Comparison of ENCODE assay signal across 18 cellular contexts in genomic region chr4:155248002-155248896, GRCh38. TPM values are rescaled to one million over a fixed set of nuclear protein-coding genes. Genes with fewer than 3 reads are reported as not detected.
A peak's percentile ranks its signal among the peaks of the same experiment; 100 is the strongest.
DNase-seq lines count a peak whose midpoint lies in the region; ATAC-seq and TF ChIP-seq lines count a peak whose summit lies in the region.
"Had no signal": no experiment of that assay in that cellular context is flagged by ENCODE, and none has a peak within 500 bp of the region (broad histone marks: within the 10 kb centered on the region; RNA-seq: fewer than 3 reads in every experiment).

No MANE protein-coding gene starts in this region.

- H2AK5ac ChIP-seq in H9 (ENCODE audit: insufficient read length, low read length) = no peak overlapping the region

- no peak overlapping the region for H2BK5ac ChIP-seq in H9 (ENCODE audit: insufficient read length, low read length)

- H2BK120ac ChIP-seq in H9 (ENCODE audit: low read depth, low read length, poor library complexity, severe bottlenecking) = no peak overlapping the region

- TF ChIP-seq CTCF in H9 (conservative IDR thresholded peaks at IDR 0.05) = no peak

- H3K27ac ChIP-seq in H9 (ENCODE audit: insufficient read length, low read depth, low read length) = no peak overlapping the region
- H3K27ac ChIP-seq: KMS-11, left ventricle myocardium inferior had no signal

- H3K4me3 ChIP-seq in NT2/D1 (ENCODE audit: insufficient read length, low read depth) = no peak overlapping the region
- H3K4me3 ChIP-seq: left ventricle myocardium inferior, mucosa of descending colon had no signal

- no peak overlapping the region for H3K23ac ChIP-seq in H9 (ENCODE audit: insufficient read length, low read depth, low read length)

- H2BK12ac ChIP-seq in H9 (ENCODE audit: insufficient read length, low read depth, low read length) = no peak overlapping the region

- no peak overlapping the region for H3K18ac ChIP-seq in H9 (ENCODE audit: insufficient read length, low read depth, low read length)

- no peaks in the 10 kb centered on the region for H3K36me3 ChIP-seq in NT2/D1 (ENCODE audit: insufficient read depth, insufficient read length, low read length)
- H3K36me3 ChIP-seq: left ventricle myocardium inferior had no signal

- no peaks in the 10 kb centered on the region for H3K79me1 ChIP-seq in H9 (ENCODE audit: insufficient read depth, low read depth, low read length, poor library complexity, severe bottlenecking)

- no peak overlapping the region for H3T11ph ChIP-seq in H9 (ENCODE audit: low read length)

- no peaks in the 10 kb centered on the region; the same call in 1 of the 2 replicates for H3K27me3 Mint-ChIP-seq in H9 (ENCODE audit: low read depth)
- H3K27me3 Mint-ChIP-seq: central memory CD8-positive, alpha-beta T cell had no signal

- H4K91ac ChIP-seq in H9 (ENCODE audit: insufficient read length, low read depth, low read length) = no peak overlapping the region

- ATAC-seq in GM21447 (IDR thresholded peaks at IDR 0.05; ENCODE audit: unreplicated experiment) (no peak), GM21825 (IDR thresholded peaks at IDR 0.05; ENCODE audit: unreplicated experiment) (no peak)
- ATAC-seq: mucosa of descending colon; right cardiac atrium; stimulated activated effector memory CD8-positive, alpha-beta T cell treated with anti-CD3 and anti-CD28 coated beads, Interleukin-12 subunit alpha, Interleukin-12 subunit beta, amount 100 ng/mL, for 72 hours had no signal

- H4K5ac ChIP-seq in H9 (ENCODE audit: insufficient read length, low read depth, low read length) = no peak overlapping the region

- DNase-seq in H9 (peak; percentile 50), NT2/D1 (ENCODE audit: low read depth, low spot score) (peak; percentile 5), fibroblast of gingiva (ENCODE audit: low read depth) (peak; percentile 77), retina (peak; percentile 39), NCI-H1092 (lab: John Stamatoyannopoulos, UW) (no peak)
- DNase-seq: COR-L47, DND-41, HFFc6, left ventricle myocardium inferior, mucosa of descending colon, NCI-H1436, right cardiac atrium, RPMI8226 had no signal

- no peak overlapping the region for H3K4me2 ChIP-seq in H9 (ENCODE audit: insufficient read depth, insufficient read length, low read length)
- H3K4me2 ChIP-seq: KMS-11 had no signal

- no peak overlapping the region for H2BK15ac ChIP-seq in H9 (ENCODE audit: low read depth, low read length)

- H4K8ac ChIP-seq in H9 (replicated peaks; ENCODE audit: insufficient read length, low read depth, low read length) = no peak overlapping the region

- no peaks in the 10 kb centered on the region for H4K20me1 ChIP-seq in H9 (ENCODE audit: control insufficient read depth, insufficient read depth, insufficient read length)

- H3K56ac ChIP-seq in H9 (ENCODE audit: insufficient read length, low read depth, low read length) = no peak overlapping the region

- WGBS in H9 (ENCODE audit: extremely low coverage, insufficient read length, low lambda C conversion rate) = no CpG with 5 or more reads among the region's 9 CpGs

- H3K23me2 ChIP-seq in H9 (ENCODE audit: insufficient read length, low read depth, low read length, poor library complexity, severe bottlenecking) = no peaks in the 10 kb centered on the region

- H3K27ac Mint-ChIP-seq in H9 = peak overlapping the region in 2 of 3 experiments; percentile 20 to 76; a peak in 3 of 7 replicates
- H3K27ac Mint-ChIP-seq: HFFc6; stimulated activated effector memory CD8-positive, alpha-beta T cell treated with anti-CD3 and anti-CD28 coated beads, Interleukin-12 subunit alpha, Interleukin-12 subunit beta, amount 100 ng/mL, for 72 hours had no signal

- H3K9me3 Mint-ChIP-seq in H9 = no peaks in the 10 kb centered on the region
- H3K9me3 Mint-ChIP-seq: central memory CD8-positive, alpha-beta T cell; stimulated activated effector memory CD8-positive, alpha-beta T cell treated with anti-CD3 and anti-CD28 coated beads, Interleukin-12 subunit alpha, Interleukin-12 subunit beta, amount 100 ng/mL, for 72 hours had no signal

- H3K4me1 Mint-ChIP-seq in H9 = peaks cover 16 to 18% of the 10 kb centered on the region in 2 experiments
- H3K4me1 Mint-ChIP-seq: central memory CD8-positive, alpha-beta T cell; stimulated activated effector memory CD8-positive, alpha-beta T cell treated with anti-CD3 and anti-CD28 coated beads, Interleukin-12 subunit alpha, Interleukin-12 subunit beta, amount 100 ng/mL, for 72 hours had no signal

- H2BK20ac ChIP-seq in H9 (ENCODE audit: low read depth, low read length, poor library complexity, severe bottlenecking) = no peak overlapping the region

- H2AFZ ChIP-seq in H9 (ENCODE audit: low read length) = no peak overlapping the region

- no peak overlapping the region for H3K4me3 Mint-ChIP-seq in H9
- H3K4me3 Mint-ChIP-seq: central memory CD8-positive, alpha-beta T cell; HFFc6; stimulated activated effector memory CD8-positive, alpha-beta T cell treated with anti-CD3 and anti-CD28 coated beads, Interleukin-12 subunit alpha, Interleukin-12 subunit beta, amount 100 ng/mL, for 72 hours had no signal

- H3K9me3 ChIP-seq in H9 (ENCODE audit: control insufficient read depth, low read depth, low read length) (no peaks in the 10 kb centered on the region), NT2/D1 (ENCODE audit: insufficient read depth, low read length) (no peaks in the 10 kb centered on the region)
- H3K9me3 ChIP-seq: left ventricle myocardium inferior, mucosa of descending colon had no signal

- H3K4ac ChIP-seq in H9 (ENCODE audit: low read depth, low read length) = no peak overlapping the region

- H3K27me3 ChIP-seq in H9 (ENCODE audit: insufficient read depth, low read length) = no peaks in the 10 kb centered on the region
- no peaks in the 10 kb centered on the region for H3K27me3 ChIP-seq in NT2/D1 (ENCODE audit: insufficient read depth, insufficient read length)

- no peaks in the 10 kb centered on the region; the same call in 1 of the 2 replicates for H3K4me1 ChIP-seq in H9 (ENCODE audit: insufficient read depth, low read length)
- no peaks in the 10 kb centered on the region for H3K4me1 ChIP-seq in NT2/D1 (ENCODE audit: insufficient read depth, insufficient read length)
- H3K4me1 ChIP-seq: left ventricle myocardium inferior had no signal

- no peaks in the 10 kb centered on the region for H3K79me2 ChIP-seq in H9 (ENCODE audit: insufficient read depth, low read length)

- H3K36me3 Mint-ChIP-seq in H9 (ENCODE audit: insufficient read depth in 1 of 3, low read depth in 3 of 3) = peaks cover 0 to 8% (median 0%) of the 10 kb centered on the region in 3 experiments; a peak in 3 of 7 replicates
- H3K36me3 Mint-ChIP-seq: stimulated activated effector memory CD8-positive, alpha-beta T cell treated with anti-CD3 and anti-CD28 coated beads, Interleukin-12 subunit alpha, Interleukin-12 subunit beta, amount 100 ng/mL, for 72 hours had no signal

- H3K9ac ChIP-seq in H9 (ENCODE audit: extremely low read depth, insufficient read length, low read length) = no peak overlapping the region
- H3K9ac ChIP-seq in NT2/D1 (ENCODE audit: insufficient read length, low read depth) = no peak overlapping the region
- H3K9ac ChIP-seq: KMS-11 had no signal

- no peak overlapping the region for H3K14ac ChIP-seq in H9 (ENCODE audit: insufficient read depth, low read length)

RNA-seq across cellular contexts. Expression of gene NPY2R, which starts 39.8 kb away (rescaled TPM):
- total RNA-seq in H9 (2021) = 0.09 TPM in 1 of 2 replicates, not detected in the other
- total RNA-seq: HFFc6, left ventricle myocardium inferior had no signal
